ENCODE assay signal across 14 cellular contexts in the genomic region with DNA sequence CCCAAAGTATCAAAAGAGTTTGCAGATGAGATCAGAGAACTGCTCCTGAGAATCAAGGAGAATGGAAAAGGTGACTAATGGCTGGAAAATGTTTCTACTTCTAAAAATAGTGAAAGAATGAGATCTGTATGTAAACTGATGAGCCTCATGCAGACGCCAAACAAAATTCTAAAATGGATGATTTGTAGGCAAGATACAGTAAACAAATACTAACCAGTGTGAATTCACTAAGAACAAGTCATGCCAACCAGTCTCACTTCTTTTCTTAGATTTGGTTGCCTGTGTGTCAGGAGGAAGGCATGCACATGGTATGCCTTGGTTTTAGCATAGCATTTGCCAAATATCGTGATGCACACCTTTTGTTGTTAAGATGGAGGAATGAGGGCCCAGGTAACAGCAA.
A peak's percentile ranks its signal among the peaks of the same experiment; 100 is the strongest.
DNase-seq lines count a peak whose midpoint lies in the region; ATAC-seq and TF ChIP-seq lines count a peak whose summit lies in the region.
"Had no signal": no experiment of that assay in that cellular context is flagged by ENCODE, and none has a peak within 500 bp of the region (broad histone marks: within the 10 kb centered on the region; RNA-seq: fewer than 3 reads in every experiment).

No MANE protein-coding gene starts in this region.

- H3K4me1 ChIP-seq in SJSA1 (replicated peaks) (peaks cover 81% of the 10 kb centered on the region), esophagus muscularis mucosa (peaks cover 0 to 44% (median 33%) of the 10 kb centered on the region in 4 donors)
- H3K4me1 ChIP-seq: right atrium auricular region had no signal

- H3K27ac ChIP-seq in SJSA1 (peak overlapping the region; percentile 93), esophagus muscularis mucosa (replicated peaks in 1 of 4) (peak overlapping the region in 3 of 4 donors; percentile 52 to 67 (median 63))
- H3K27ac ChIP-seq: right atrium auricular region had no signal

- no peaks in the 10 kb centered on the region for H3K27me3 ChIP-seq in SJSA1 (replicated peaks)
- H3K27me3 ChIP-seq in esophagus muscularis mucosa: no peaks in the 10 kb centered on the region
- H3K27me3 ChIP-seq: right atrium auricular region had no signal

- 57% methylated on average over 2 of the region's 2 CpGs for WGBS in esophagus muscularis mucosa

- TF ChIP-seq EP300 in esophagus muscularis mucosa (IDR thresholded peaks at IDR 0.05): no peak

- no peak for ATAC-seq in HG02884 (IDR thresholded peaks at IDR 0.05; ENCODE audit: unreplicated experiment)
- ATAC-seq in left colon: no peak
- ATAC-seq: left ventricle myocardium superior, Right ventricle myocardium inferior had no signal

- DNase-seq in GM04504 (ENCODE audit: low read depth): peak; percentile 66
- peak; percentile 71 to 94 for DNase-seq in SJSA1 (ENCODE audit: low read depth in 1 of 2, low spot score in 2 of 2)
- no peak for DNase-seq in esophagus muscularis mucosa (ENCODE audit: extremely low spot score)
- peak; percentile 89 for DNase-seq in renal cortical epithelial cell (ENCODE audit: low read depth)
- DNase-seq in Kasumi-1 (lab: John Stamatoyannopoulos, UW): no peak
- no peak for DNase-seq in OCI-M1 (lab: John Stamatoyannopoulos, UW)
- no peak for DNase-seq in left colon
- DNase-seq: activated CD4-positive, CD25-positive, alpha-beta regulatory T cell treated with anti-CD3 and anti-CD28 coated beads, Interleukin-2, amount 50 U/mL, for 72 hours; activated naive CD4-positive, alpha-beta T cell treated with anti-CD3 and anti-CD28 coated beads for 36 hours; left ventricle myocardium superior; NCI-H2029 treated with DMSO at 0.1 percent for 48 hours had no signal

- H3K9me3 ChIP-seq in SJSA1 (replicated peaks) (no peaks in the 10 kb centered on the region), esophagus muscularis mucosa (no peaks in the 10 kb centered on the region)
- H3K9me3 ChIP-seq: right atrium auricular region had no signal

- no peak for TF ChIP-seq POLR2A in esophagus muscularis mucosa (IDR thresholded peaks at IDR 0.05; ENCODE audit: low read depth)

- no peak for TF ChIP-seq CTCF in esophagus muscularis mucosa (IDR thresholded peaks at IDR 0.05)

- H3K4me3 ChIP-seq in SJSA1: peak overlapping the region; percentile 38
- H3K4me3 ChIP-seq in esophagus muscularis mucosa: no peak overlapping the region
- H3K4me3 ChIP-seq: right atrium auricular region had no signal

- intact Hi-C loops in esophagus muscularis mucosa (cut with DNase I): no loop called here
- intact Hi-C loops in left colon (cut with DNase I, micrococcal nuclease): no loop called here

- H3K36me3 ChIP-seq in SJSA1: no peaks in the 10 kb centered on the region
- H3K36me3 ChIP-seq in esophagus muscularis mucosa: no peaks in the 10 kb centered on the region
- H3K36me3 ChIP-seq: right atrium auricular region had no signal

Comparison
In these comparisons a context has a peak if more than half of its experiments do, and no peak if none do; other contexts are left out.
1. DNase-seq: peak in GM04504 (single experiment), SJSA1 (2 of 2) and renal cortical epithelial cell (single experiment); none in esophagus muscularis mucosa (single experiment), Kasumi-1 (0 of 2), OCI-M1 (single experiment) and left colon (0 of 2).